ENCODE assay signal across 8 cellular contexts in the genomic region with DNA sequence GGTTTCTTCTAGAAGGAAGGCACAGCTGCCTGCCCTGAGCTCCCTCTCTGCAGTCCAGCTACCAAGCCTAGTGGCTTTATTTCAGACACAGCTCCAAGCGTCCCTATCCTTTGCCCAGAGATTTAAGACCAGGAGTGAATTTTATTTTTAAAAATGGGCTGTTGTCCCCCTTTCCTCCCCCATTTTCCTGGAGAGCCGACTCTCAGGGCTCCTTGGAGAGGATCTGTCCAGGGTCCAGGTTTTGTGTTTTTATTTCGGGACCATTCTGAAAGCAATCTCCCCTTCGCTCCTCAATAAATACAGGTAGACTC. TPM values are rescaled to one million over a fixed set of nuclear protein-coding genes. Genes with fewer than 3 reads are reported as not detected.
DNase-seq lines count a peak whose midpoint lies in the region; ATAC-seq and TF ChIP-seq lines count a peak whose summit lies in the region.

No MANE protein-coding gene starts in this region.

- H3K4me3 ChIP-seq in fibroblast of villous mesenchyme (ENCODE audit: low read depth, low read length), result peak overlapping the region; percentile 72
- H3K4me3 ChIP-seq in skeletal muscle tissue (ENCODE audit: low read length in 3 of 3), result peak overlapping the region; percentile 74 to 83 (median 83)

- H2BK5ac ChIP-seq in H9 (ENCODE audit: insufficient read length, low read length), result no peak overlapping the region

- H3K56ac ChIP-seq in H9 (ENCODE audit: insufficient read length, low read depth, low read length), result no peak overlapping the region

- no peak overlapping the region for H3T11ph ChIP-seq in H9 (ENCODE audit: low read length)

- no peak for TF ChIP-seq CTCF in H9 (conservative IDR thresholded peaks at IDR 0.05)
- TF ChIP-seq CTCF in fibroblast of villous mesenchyme (IDR thresholded peaks at IDR 0.05; ENCODE audit: insufficient read depth, low read depth, low read length), result no peak

- H4K8ac ChIP-seq in H9 (replicated peaks; ENCODE audit: insufficient read length, low read depth, low read length), result no peak overlapping the region

- no peak overlapping the region for H2BK15ac ChIP-seq in H9 (ENCODE audit: low read depth, low read length)

- no peak overlapping the region for H2BK12ac ChIP-seq in H9 (ENCODE audit: insufficient read length, low read depth, low read length)

- POLR2A ChIA-PET in HEK293T (lab: Yijun Ruan, JAX), result interaction anchor here (1.2 to 2.0 kb wide), 10 partner anchors 10 to 73 kb away, joined by 4 to 57 read pairs (median 8); partner anchors contain the start of genes C19orf47, PLD3 and SERTAD3

- H3K14ac ChIP-seq in H9 (ENCODE audit: insufficient read depth, low read length), result no peak overlapping the region

- H3K9ac ChIP-seq in H9 (ENCODE audit: extremely low read depth, insufficient read length, low read length) (no peak overlapping the region), skeletal muscle tissue (ENCODE audit: low read depth in 1 of 3, low read length in 3 of 3) (peak overlapping the region; percentile 95 to 99 (median 97))

- peaks cover 0 to 3% of the 10 kb centered on the region in 2 experiments; a peak in 1 of 5 replicates for H3K9me3 Mint-ChIP-seq in H9

- no peak overlapping the region for H2BK120ac ChIP-seq in H9 (ENCODE audit: low read depth, low read length, poor library complexity, severe bottlenecking)

- peak overlapping the region; percentile 55 for H3K4me2 ChIP-seq in H9 (ENCODE audit: insufficient read depth, insufficient read length, low read length)

- CTCF ChIA-PET in HEK293T (lab: Yijun Ruan, JAX), result interaction anchor here (1.6 kb wide), 1 partner anchor 66 kb away, joined by 3 read pairs; no protein-coding TSS in a partner anchor

- no peaks in the 10 kb centered on the region; the same call in 1 of the 2 replicates for H3K4me1 ChIP-seq in H9 (ENCODE audit: insufficient read depth, low read length)
- H3K4me1 ChIP-seq in skeletal muscle tissue (ENCODE audit: control insufficient read depth in 3 of 3, insufficient read depth in 3 of 3, low read length in 3 of 3), result peaks cover 37 to 44% (median 39%) of the 10 kb centered on the region in 3 donors

- no peak overlapping the region for H2BK20ac ChIP-seq in H9 (ENCODE audit: low read depth, low read length, poor library complexity, severe bottlenecking)

- H3K4ac ChIP-seq in H9 (ENCODE audit: low read depth, low read length), result no peak overlapping the region

- H3K4me3 Mint-ChIP-seq in H9 (peak overlapping the region; percentile 68 to 80), T-helper 17 cell (peak overlapping the region; percentile 88)

- H2AFZ ChIP-seq in H9 (ENCODE audit: low read length), result no peak overlapping the region

- DNase-seq in H9, result no peak
- no peak for DNase-seq in T-helper 17 cell
- no peak for DNase-seq in fibroblast of villous mesenchyme (ENCODE audit: low read depth)
- DNase-seq in NCI-H2081 treated with DMSO at 0.1 percent for 48 hours (lab: John Stamatoyannopoulos, UW), result no peak
- DNase-seq in NK-92 (lab: John Stamatoyannopoulos, UW; ENCODE audit: unreplicated experiment), result no peak
- no peak for DNase-seq in HEK293T (ENCODE audit: extremely low spot score)

- H2AK5ac ChIP-seq in H9 (ENCODE audit: insufficient read length, low read length), result no peak overlapping the region

- H3K36me3 ChIP-seq in skeletal muscle tissue (ENCODE audit: control insufficient read depth in 3 of 3, insufficient read depth in 3 of 3, low read length in 3 of 3), result peaks cover 11 to 13% (median 11%) of the 10 kb centered on the region in 3 donors

- H3K18ac ChIP-seq in H9 (ENCODE audit: insufficient read length, low read depth, low read length), result peak overlapping the region; percentile 45

- peaks cover 25 to 30% of the 10 kb centered on the region in 2 experiments for H3K4me1 Mint-ChIP-seq in H9
- peaks cover 27% of the 10 kb centered on the region for H3K4me1 Mint-ChIP-seq in T-helper 17 cell

- H4K91ac ChIP-seq in H9 (ENCODE audit: insufficient read length, low read depth, low read length), result no peak overlapping the region

- no peak overlapping the region for H4K5ac ChIP-seq in H9 (ENCODE audit: insufficient read length, low read depth, low read length)

- no peak overlapping the region for H3K23ac ChIP-seq in H9 (ENCODE audit: insufficient read length, low read depth, low read length)

- H4K20me1 ChIP-seq in H9 (ENCODE audit: control insufficient read depth, insufficient read depth, insufficient read length), result no peaks in the 10 kb centered on the region

- H3K27me3 Mint-ChIP-seq in H9 (ENCODE audit: low read depth) (peaks cover 7% of the 10 kb centered on the region), T-helper 17 cell (no peaks in the 10 kb centered on the region)

- H3K27ac Mint-ChIP-seq in H9 (peak overlapping the region; percentile 95 to 99 (median 96)), T-helper 17 cell (peak overlapping the region; percentile 90)

- H3K79me1 ChIP-seq in H9 (ENCODE audit: insufficient read depth, low read depth, low read length, poor library complexity, severe bottlenecking), result no peaks in the 10 kb centered on the region

- H3K79me2 ChIP-seq in H9 (ENCODE audit: insufficient read depth, low read length), result no peaks in the 10 kb centered on the region

- H3K9me3 ChIP-seq in H9 (ENCODE audit: control insufficient read depth, low read depth, low read length), result no peaks in the 10 kb centered on the region
- H3K9me3 ChIP-seq in T-helper 17 cell (ENCODE audit: control insufficient read depth, low read length, poor library complexity, severe bottlenecking), result no peaks in the 10 kb centered on the region
- H3K9me3 ChIP-seq in skeletal muscle tissue (ENCODE audit: control insufficient read depth in 3 of 3, low read length in 3 of 3), result no peaks in the 10 kb centered on the region

- H3K27me3 ChIP-seq in H9 (ENCODE audit: insufficient read depth, low read length) (no peaks in the 10 kb centered on the region), skeletal muscle tissue (ENCODE audit: control insufficient read depth in 3 of 3, insufficient read depth in 3 of 3, low read length in 3 of 3) (no peaks in the 10 kb centered on the region)

- WGBS in H9 (ENCODE audit: extremely low coverage, insufficient read length, low lambda C conversion rate), result no CpG with 5 or more reads among the region's 4 CpGs

- H3K36me3 Mint-ChIP-seq in H9 (ENCODE audit: insufficient read depth in 1 of 3, low read depth in 3 of 3) (peaks cover 0 to 5% (median 4%) of the 10 kb centered on the region in 3 experiments; a peak in 3 of 7 replicates), T-helper 17 cell (ENCODE audit: low read depth) (peaks cover 5% of the 10 kb centered on the region)

- H3K27ac ChIP-seq in H9 (ENCODE audit: insufficient read length, low read depth, low read length), result no peak overlapping the region
- H3K27ac ChIP-seq in skeletal muscle tissue (ENCODE audit: low read depth, low read length), result peak overlapping the region; percentile 99

- ATAC-seq in T-helper 17 cell (no peak), GM18517 (IDR thresholded peaks at IDR 0.05; ENCODE audit: unreplicated experiment) (no peak)

- peaks cover 15% of the 10 kb centered on the region for H3K23me2 ChIP-seq in H9 (ENCODE audit: insufficient read length, low read depth, low read length, poor library complexity, severe bottlenecking)

TF ChIP-seq in HEK293T, 16 proteins besides CTCF, POLR2A, EP300 and RAD21:
- TF ChIP-seq LEF1 (IDR thresholded peaks at IDR 0.05; ENCODE audit: borderline replicate concordance), result no peak
- no peak for TF ChIP-seq ZNF384 (IDR thresholded peaks at IDR 0.05)
- no peak for TF ChIP-seq FOXK2 (IDR thresholded peaks at IDR 0.05)
- TF ChIP-seq SP1 (IDR thresholded peaks at IDR 0.05), result no peak
- TF ChIP-seq BHLHE40 (IDR thresholded peaks at IDR 0.05; ENCODE audit: borderline replicate concordance), result no peak
- TF ChIP-seq TARDBP (IDR thresholded peaks at IDR 0.05), result no peak
- TF ChIP-seq SUZ12 (IDR thresholded peaks at IDR 0.05), result no peak
- TF ChIP-seq NFRKB (IDR thresholded peaks at IDR 0.05), result no peak
- no peak for TF ChIP-seq ARNT (IDR thresholded peaks at IDR 0.05)
- TF ChIP-seq L3MBTL2 (conservative IDR thresholded peaks at IDR 0.05), result no peak

RNA-seq across cellular contexts. Expression of gene SERTAD1, which starts 4.4 kb away (rescaled TPM):
- total RNA-seq in H9 (2021), result 7.9 and 9.3 TPM in 2 replicates
- 10 to 100 TPM; 18.1 to 19.4 TPM for total RNA-seq in T-helper 17 cell
- 20.0 and 22.0 TPM in 2 replicates for total RNA-seq in fibroblast of villous mesenchyme
- 19.8 TPM for total RNA-seq in skeletal muscle tissue

RNA-seq across cellular contexts. Expression of gene PRX, which starts 8.2 kb away (rescaled TPM):
- total RNA-seq in H9 (2021) (3.8 and 4.0 TPM in 2 replicates), T-helper 17 cell (1 to 10 TPM; 1.5 to 1.7 TPM), fibroblast of villous mesenchyme (0.86 and 1.9 TPM in 2 replicates), skeletal muscle tissue (8.4 TPM)

RNA-seq across cellular contexts. Expression of gene SERTAD3, which starts 22.7 kb away (rescaled TPM):
- 30.9 and 32.2 TPM in 2 replicates for total RNA-seq in H9 (2021)
- total RNA-seq in T-helper 17 cell, result 10 to 100 TPM; 23.5 to 24.6 TPM
- 38.0 and 49.2 TPM in 2 replicates for total RNA-seq in fibroblast of villous mesenchyme
- 52.2 TPM for total RNA-seq in skeletal muscle tissue

RNA-seq across cellular contexts. Expression of gene HIPK4, which starts 31.4 kb away (rescaled TPM):
- 0.15 TPM in 1 of 2 replicates, not detected in the other for total RNA-seq in H9 (2021)
- not detected for total RNA-seq in T-helper 17 cell
- total RNA-seq in fibroblast of villous mesenchyme, result under 0.01 TPM in 2 replicates
- total RNA-seq in skeletal muscle tissue, result not detected

RNA-seq across cellular contexts. Expression of gene BLVRB, which starts 44.1 kb away (rescaled TPM):
- 27.9 and 30.4 TPM in 2 replicates for total RNA-seq in H9 (2021)
- total RNA-seq in T-helper 17 cell, result 1 to 10 TPM; 7.4 to 9.9 TPM
- 33.7 and 64.7 TPM in 2 replicates for total RNA-seq in fibroblast of villous mesenchyme
- total RNA-seq in skeletal muscle tissue, result 141 TPM
